ENCODE assay signal across 1 cellular context in the genomic region with DNA sequence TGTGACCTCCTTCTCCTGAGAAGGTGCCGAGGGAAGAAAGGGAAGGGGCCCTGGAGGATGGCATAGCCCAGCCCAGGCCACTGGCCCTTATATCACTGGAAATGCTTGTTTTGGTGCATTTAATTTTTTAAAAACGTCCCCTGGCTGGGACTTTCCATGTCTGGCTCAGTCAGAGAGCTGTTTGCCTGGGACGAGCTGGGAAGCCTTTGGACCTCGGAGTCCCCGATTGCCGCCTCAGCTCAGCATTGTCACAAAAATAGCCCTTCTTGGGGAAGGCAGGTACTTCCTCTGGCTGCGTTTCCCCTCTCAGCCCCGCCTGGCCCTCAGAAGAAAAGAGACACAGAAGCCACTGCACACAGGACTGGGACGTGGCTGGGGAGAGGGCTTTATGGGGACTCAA.
TF ChIP-seq lines count a peak whose summit lies in the region.

No MANE protein-coding gene starts in this region.

TF ChIP-seq in IMR-90, 13 proteins besides CTCF, POLR2A, EP300 and RAD21:
- TF ChIP-seq FOS (IDR thresholded peaks at IDR 0.05; ENCODE audit: low read depth, low read length) (no peak), CHD1 (IDR thresholded peaks at IDR 0.05; ENCODE audit: low read depth, low read length) (no peak), RCOR1 (IDR thresholded peaks at IDR 0.05; ENCODE audit: insufficient replicate concordance, low read length) (no peak), SMC3 (IDR thresholded peaks at IDR 0.05; ENCODE audit: low read depth, low read length) (no peak), MXI1 (IDR thresholded peaks at IDR 0.05; ENCODE audit: borderline replicate concordance, low read depth, low read length) (no peak), NFE2L2 (IDR thresholded peaks at IDR 0.05; ENCODE audit: low read depth, low read length) (no peak), BHLHE40 (IDR thresholded peaks at IDR 0.05; ENCODE audit: low read depth, low read length) (no peak), RFX5 (IDR thresholded peaks at IDR 0.05; ENCODE audit: low read depth, low read length) (no peak), MAZ (IDR thresholded peaks at IDR 0.05; ENCODE audit: borderline replicate concordance, low read depth, low read length) (no peak), MAFK (IDR thresholded peaks at IDR 0.05; ENCODE audit: low read depth, low read length) (no peak), CEBPB (IDR thresholded peaks at IDR 0.05; ENCODE audit: low read depth, low read length) (no peak)
- TF ChIP-seq, protein P1, sequence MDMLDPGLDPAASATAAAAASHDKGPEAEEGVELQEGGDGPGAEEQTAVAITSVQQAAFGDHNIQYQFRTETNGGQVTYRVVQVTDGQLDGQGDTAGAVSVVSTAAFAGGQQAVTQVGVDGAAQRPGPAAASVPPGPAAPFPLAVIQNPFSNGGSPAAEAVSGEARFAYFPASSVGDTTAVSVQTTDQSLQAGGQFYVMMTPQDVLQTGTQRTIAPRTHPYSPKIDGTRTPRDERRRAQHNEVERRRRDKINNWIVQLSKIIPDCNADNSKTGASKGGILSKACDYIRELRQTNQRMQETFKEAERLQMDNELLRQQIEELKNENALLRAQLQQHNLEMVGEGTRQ (IDR thresholded peaks at IDR 0.05; ENCODE audit: low read depth, low read length) = no peak
- TF ChIP-seq, protein P2, sequence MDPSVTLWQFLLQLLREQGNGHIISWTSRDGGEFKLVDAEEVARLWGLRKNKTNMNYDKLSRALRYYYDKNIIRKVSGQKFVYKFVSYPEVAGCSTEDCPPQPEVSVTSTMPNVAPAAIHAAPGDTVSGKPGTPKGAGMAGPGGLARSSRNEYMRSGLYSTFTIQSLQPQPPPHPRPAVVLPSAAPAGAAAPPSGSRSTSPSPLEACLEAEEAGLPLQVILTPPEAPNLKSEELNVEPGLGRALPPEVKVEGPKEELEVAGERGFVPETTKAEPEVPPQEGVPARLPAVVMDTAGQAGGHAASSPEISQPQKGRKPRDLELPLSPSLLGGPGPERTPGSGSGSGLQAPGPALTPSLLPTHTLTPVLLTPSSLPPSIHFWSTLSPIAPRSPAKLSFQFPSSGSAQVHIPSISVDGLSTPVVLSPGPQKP (IDR thresholded peaks at IDR 0.05; ENCODE audit: borderline replicate concordance, low read depth, low read length) = no peak
